In genomic region chr14:94129111-94129757, GRCh38 we compare ENCODE assay signal across 9 cellular contexts. TPM values are rescaled to one million over a fixed set of nuclear protein-coding genes. Genes with fewer than 3 reads are reported as not detected.
A peak's percentile ranks its signal among the peaks of the same experiment; 100 is the strongest.
DNase-seq lines count a peak whose midpoint lies in the region; ATAC-seq, FAIRE-seq and TF ChIP-seq lines count a peak whose summit lies in the region.
"Had no signal": no experiment of that assay in that cellular context is flagged by ENCODE, and none has a peak within 500 bp of the region (broad histone marks: within the 10 kb centered on the region; RNA-seq: fewer than 3 reads in every experiment).

TSS of gene IFI27L2 (minus strand) at chr14:94129604. CDS start at chr14:94129564, 40 bp downstream.

- POLR2A ChIA-PET in HepG2 (lab: Yijun Ruan, JAX): interaction anchor here (0.6 to 1.4 kb wide), 2 partner anchors 39 to 78 kb away, joined by 3 to 5 read pairs; no protein-coding TSS in a partner anchor

- no peak for TF ChIP-seq POLR2A in HepG2 (IDR thresholded peaks at IDR 0.05; ENCODE audit: insufficient read depth in 1 of 2, low read depth in 2 of 2, low read length in 2 of 2)

- 18% methylated on average over 14 of the region's 27 CpGs for whole genome bisulfite sequencing in HepG2 (ENCODE audit: low lambda C conversion rate)

- peak within 1 kb of the TSS; percentile 84 for H3K27ac Mint-ChIP-seq in dendritic cell treated with granulocyte-macrophage colony-stimulating factor and Interleukin-4, amounts not matched to agents 40 ng/mL and 50 ng/mL, for 4 days

- peak within 1 kb of the TSS; percentile 90 for H3K4me2 ChIP-seq in HepG2 (ENCODE audit: low read depth, low read length)

- no peaks in the 10 kb centered on the region for H4K20me1 ChIP-seq in HepG2 (ENCODE audit: insufficient read depth, low read length)

- no peak for TF ChIP-seq EP300 in HepG2 (IDR thresholded peaks at IDR 0.05; ENCODE audit: low read depth in 2 of 2, low read length in 2 of 2)
- TF ChIP-seq EP300 in HepG2 (CRISPR knock-in tag; IDR thresholded peaks at IDR 0.05; ENCODE audit: borderline replicate concordance): no peak

- intact Hi-C loops in dendritic cell treated with granulocyte-macrophage colony-stimulating factor and Interleukin-4, amounts not matched to agents 40 ng/mL and 50 ng/mL, for 4 days (cut with micrococcal nuclease): loop anchor here (1.0 kb wide), 1 partner anchor 48 kb away; the partner anchor contains the start of genes DDX24 and IFI27L1
- intact Hi-C loops in HepG2 (cut with micrococcal nuclease; ENCODE audit: unreplicated experiment): loop anchor here (5.0 kb wide), 1 partner anchor 47 kb away; the partner anchor contains the start of genes DDX24 and IFI27L1

- no peaks in the 10 kb centered on the region for H3K36me3 ChIP-seq in HepG2 (replicated peaks in 1 of 2; ENCODE audit: control insufficient read depth in 1 of 2, insufficient read depth in 2 of 2, low read length in 2 of 2)

- H3K9me3 ChIP-seq in HepG2 (ENCODE audit: low read length): no peaks in the 10 kb centered on the region

- BruUV-seq in HepG2 (replicated peaks; lab: Mats Ljungman, UMichigan): no TSS peak

- H3K27me3 Mint-ChIP-seq in dendritic cell treated with granulocyte-macrophage colony-stimulating factor and Interleukin-4, amounts not matched to agents 40 ng/mL and 50 ng/mL, for 4 days: peaks cover 11% of the 10 kb centered on the region

- peak within 1 kb of the TSS; percentile 88 for H3K4me3 Mint-ChIP-seq in dendritic cell treated with granulocyte-macrophage colony-stimulating factor and Interleukin-4, amounts not matched to agents 40 ng/mL and 50 ng/mL, for 4 days

- TF ChIP-seq RAD21 in HepG2 (CRISPR knock-in tag; IDR thresholded peaks at IDR 0.05): no peak

- CTCF ChIA-PET in HepG2 (lab: Yijun Ruan, JAX; ENCODE audit: low intra/inter-chr PET ratio, low total read pairs): no interaction called here

- H3K27me3 ChIP-seq in HepG2 (ENCODE audit: control insufficient read depth in 1 of 2, insufficient read depth in 2 of 2, low read length in 2 of 2): peaks cover 2 to 17% of the 10 kb centered on the region in 2 experiments

- FAIRE-seq in HepG2 (lab: Jason Lieb, UNC): no peak
- FAIRE-seq: TTC549 had no signal

- TF ChIP-seq CTCF in AG09309 (IDR thresholded peaks at IDR 0.05; ENCODE audit: control insufficient read depth, insufficient read depth, low read depth, low read length, missing control alignments) (peak; percentile 33), HepG2 (CRISPR knock-in tag; IDR thresholded peaks at IDR 0.05) (0 out of 2 replicates have a peak, but pooled peaks have one; percentile 9)

- no peak for DNase-seq in AG09309 (ENCODE audit: low read depth)
- peak; percentile 85 to 93 for DNase-seq in NCI-H524 (lab: John Stamatoyannopoulos, UW)
- peak; percentile 55 for DNase-seq in activated CD4-positive, alpha-beta T cell treated with anti-CD3 and anti-CD28 coated beads, Interleukin-2, amount 50 U/mL, for 1 hour
- DNase-seq in HepG2 (ENCODE audit: low spot score): peak; percentile 40
- DNase-seq in stimulated activated CD4-positive, alpha-beta T cell treated with anti-CD3 and anti-CD28 coated beads, Interleukin-2, amount 100 ng/mL, for 48 hours: peak; percentile 48 to 55

- H3K4me1 Mint-ChIP-seq in dendritic cell treated with granulocyte-macrophage colony-stimulating factor and Interleukin-4, amounts not matched to agents 40 ng/mL and 50 ng/mL, for 4 days (ENCODE audit: low read depth): peaks cover 27% of the 10 kb centered on the region

- H3K4me1 ChIP-seq in HepG2 (ENCODE audit: insufficient read depth, low read length): peaks cover 23% of the 10 kb centered on the region

- peak within 1 kb of the TSS; percentile 78 for H3K4me3 ChIP-seq in AG09309 (ENCODE audit: control insufficient read depth, low read depth, low read length)
- peak within 1 kb of the TSS; percentile 46 to 72 (median 53) for H3K4me3 ChIP-seq in HepG2 (replicated peaks in 1 of 3; ENCODE audit: insufficient read depth in 1 of 3, low read depth in 2 of 3, low read length in 3 of 3)

- in situ Hi-C loops in HepG2 (cut with HindIII; ENCODE audit: extremely low pct_ligation_motif_present, low pct_unique_long_range_greater_than_20kb): no loop called here

- no peaks in the 10 kb centered on the region for H3K9me3 Mint-ChIP-seq in dendritic cell treated with granulocyte-macrophage colony-stimulating factor and Interleukin-4, amounts not matched to agents 40 ng/mL and 50 ng/mL, for 4 days

- H3K79me2 ChIP-seq in HepG2 (ENCODE audit: insufficient read depth, low read length): no peaks in the 10 kb centered on the region

- ATAC-seq in GM18907 (IDR thresholded peaks at IDR 0.05; ENCODE audit: unreplicated experiment) (peak; percentile 94), HG03135 (IDR thresholded peaks at IDR 0.05; ENCODE audit: unreplicated experiment) (peak; percentile 89), HepG2 (peak; percentile 84)

- H3K36me3 Mint-ChIP-seq in dendritic cell treated with granulocyte-macrophage colony-stimulating factor and Interleukin-4, amounts not matched to agents 40 ng/mL and 50 ng/mL, for 4 days (ENCODE audit: low read depth): peaks cover 28% of the 10 kb centered on the region

- H3K27ac ChIP-seq in HepG2 (ENCODE audit: extremely low read length, insufficient read depth, low read length): no peak within 1 kb of the TSS

- H2AFZ ChIP-seq in HepG2 (ENCODE audit: low read length): peak within 1 kb of the TSS; percentile 59

- no peak within 1 kb of the TSS for H3K9ac ChIP-seq in HepG2 (ENCODE audit: insufficient read depth, low read depth, low read length)

TF ChIP-seq in HepG2, 621 proteins besides CTCF, POLR2A, EP300 and RAD21 (continues in another document):
- no peak for TF ChIP-seq DMTF1 (CRISPR knock-in tag; IDR thresholded peaks at IDR 0.05)
- no peak for TF ChIP-seq IRF2 (CRISPR knock-in tag; IDR thresholded peaks at IDR 0.05)
- TF ChIP-seq ZNF652 (CRISPR knock-in tag; IDR thresholded peaks at IDR 0.05; ENCODE audit: borderline replicate concordance, low read depth): no peak
- no peak for TF ChIP-seq CCDC6 (CRISPR knock-in tag; IDR thresholded peaks at IDR 0.05)
- TF ChIP-seq SETDB1 (CRISPR knock-in tag; IDR thresholded peaks at IDR 0.05; ENCODE audit: borderline replicate concordance): no peak
- 0 out of 2 replicates have a peak, but pooled peaks have one; percentile 41 for TF ChIP-seq TGIF2 (CRISPR knock-in tag; IDR thresholded peaks at IDR 0.05)
- TF ChIP-seq YY1 (IDR thresholded peaks at IDR 0.05; ENCODE audit: insufficient read depth, insufficient replicate concordance, low read depth, low read length): no peak
- 0 out of 2 replicates have a peak, but pooled peaks have one; percentile 18 for TF ChIP-seq ZFP91 (CRISPR knock-in tag; IDR thresholded peaks at IDR 0.05; ENCODE audit: borderline replicate concordance)
- no peak for TF ChIP-seq ZNF670 (CRISPR knock-in tag; IDR thresholded peaks at IDR 0.05; ENCODE audit: borderline replicate concordance)

RNA-seq across cellular contexts. Expression of gene IFI27L2, which starts in this region (rescaled TPM):
- total RNA-seq in HepG2 (2016; rRNA removed; fragmentation: Illumina TruSeq; extraction: Trizol): 4.3 and 6.0 TPM in 2 replicates
- 2.5 and 3.2 TPM in 2 replicates for total RNA-seq in HepG2 (2016; cell fraction: cytosol; rRNA removed; fragmentation: Illumina TruSeq; extraction: Trizol; ENCODE audit: low read depth)
- total RNA-seq in HepG2 (2016; cell fraction: insoluble cytoplasmic fraction; rRNA removed; fragmentation: Illumina TruSeq; extraction: Trizol): 5.0 and 5.5 TPM in 2 replicates
- total RNA-seq in HepG2 (2016; cell fraction: membrane; rRNA removed; fragmentation: Illumina TruSeq; extraction: Trizol): 3.6 and 3.7 TPM in 2 replicates
- 1.6 and 1.9 TPM in 2 replicates for total RNA-seq in HepG2 (2016; cell fraction: nucleus; rRNA removed; fragmentation: Illumina TruSeq; extraction: Trizol)
- polyA plus RNA-seq in HepG2 (2011; rRNA removed): 4.8 and 6.9 TPM in 2 replicates
- 9.7 and 10.5 TPM in 2 replicates for polyA plus RNA-seq in HepG2 (2011; cell fraction: cytosol; rRNA removed)
- polyA plus RNA-seq in HepG2 (2011; cell fraction: nucleus; rRNA removed): 3.1 and 4.9 TPM in 2 replicates
- polyA plus RNA-seq in HepG2 (2012): 2.3 and 4.8 TPM in 2 replicates
- 3.7 and 4.6 TPM in 2 replicates for polyA plus RNA-seq in HepG2 (2016; cell fraction: cytosol; fragmentation: Illumina TruSeq; extraction: Trizol; ENCODE audit: low read depth)
- polyA plus RNA-seq in HepG2 (2016; cell fraction: insoluble cytoplasmic fraction; fragmentation: Illumina TruSeq; extraction: Trizol; ENCODE audit: low read depth): 6.3 and 6.5 TPM in 2 replicates
- 2.3 and 3.4 TPM in 2 replicates for polyA plus RNA-seq in HepG2 (2016; cell fraction: membrane; fragmentation: Illumina TruSeq; extraction: Trizol; ENCODE audit: low read depth)
- polyA plus RNA-seq in HepG2 (2016; cell fraction: nucleus; fragmentation: Illumina TruSeq; extraction: Trizol; ENCODE audit: insufficient read depth, low read depth): 2.8 and 4.6 TPM in 2 replicates
- 1.5 and 6.0 TPM in 2 replicates for polyA minus RNA-seq in HepG2 (2011; rRNA and poly(A)+ RNA removed; ENCODE audit: low replicate concordance)
- not detected in 2 replicates for polyA minus RNA-seq in HepG2 (2011; cell fraction: cytosol; rRNA and poly(A)+ RNA removed)
- polyA minus RNA-seq in HepG2 (2011; cell fraction: nucleus; rRNA and poly(A)+ RNA removed): 1.1 TPM in 1 of 2 replicates, not detected in the other
